25 cellular contexts compared by ENCODE assay signal in the genomic region with DNA sequence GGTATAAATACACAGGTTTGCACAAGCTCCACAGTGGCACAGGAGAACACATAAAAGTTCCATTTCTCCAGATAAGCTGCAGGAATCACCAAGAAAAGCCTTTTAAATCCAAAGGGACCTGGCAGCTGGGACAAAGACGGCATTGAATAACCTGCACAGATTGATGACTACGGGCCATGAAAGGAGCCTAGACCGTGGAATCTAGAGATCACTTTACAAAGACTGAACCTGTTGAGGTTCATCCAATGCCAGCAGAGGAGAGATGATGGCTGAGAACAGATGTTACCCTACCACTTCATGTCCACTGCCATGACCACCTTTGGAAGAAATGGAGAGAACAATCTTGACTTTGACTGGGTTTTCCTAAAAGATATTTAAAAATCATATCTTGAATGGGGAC.
DNase-seq lines count a peak whose midpoint lies in the region; ATAC-seq and TF ChIP-seq lines count a peak whose summit lies in the region.
"Had no signal": no experiment of that assay in that cellular context is flagged by ENCODE, and none has a peak within 500 bp of the region (broad histone marks: within the 10 kb centered on the region; RNA-seq: fewer than 3 reads in every experiment).

No MANE protein-coding gene starts in this region.

- no peaks in the 10 kb centered on the region for H3K36me3 Mint-ChIP-seq in activated naive CD4-positive, alpha-beta T cell treated with anti-CD3 and anti-CD28 coated beads, Interleukin-2, amount 10 ng/mL, durations not matched to agents 7 days and 5 days
- no peaks in the 10 kb centered on the region for H3K36me3 Mint-ChIP-seq in CD4-positive, alpha-beta T cell (ENCODE audit: low read depth)
- no peaks in the 10 kb centered on the region; the same call in 1 of the 2 replicates for H3K36me3 Mint-ChIP-seq in WTC11
- no peaks in the 10 kb centered on the region for H3K36me3 Mint-ChIP-seq in naive thymus-derived CD8-positive, alpha-beta T cell
- H3K36me3 Mint-ChIP-seq in osteocyte (ENCODE audit: unreplicated experiment) = no peaks in the 10 kb centered on the region
- H3K36me3 Mint-ChIP-seq: CD8-positive, alpha-beta memory T cell had no signal

- H3K27me3 ChIP-seq in CD4-positive, alpha-beta T cell (ENCODE audit: control insufficient read depth, insufficient read depth, low read length) = no peaks in the 10 kb centered on the region
- H3K27me3 ChIP-seq: BLaER1 had no signal

- peaks cover 3% of the 10 kb centered on the region for H3K4me1 Mint-ChIP-seq in activated naive CD4-positive, alpha-beta T cell treated with anti-CD3 and anti-CD28 coated beads, Interleukin-2, amount 10 ng/mL, durations not matched to agents 7 days and 5 days
- H3K4me1 Mint-ChIP-seq in CD4-positive, alpha-beta T cell (ENCODE audit: low read depth) = no peaks in the 10 kb centered on the region
- peaks cover 2% of the 10 kb centered on the region; the same call in 1 of the 2 replicates for H3K4me1 Mint-ChIP-seq in WTC11
- H3K4me1 Mint-ChIP-seq in naive thymus-derived CD8-positive, alpha-beta T cell = peaks cover 0 to 2% (median 0%) of the 10 kb centered on the region in 4 donors
- no peaks in the 10 kb centered on the region for H3K4me1 Mint-ChIP-seq in osteocyte (ENCODE audit: unreplicated experiment)

- no peak overlapping the region for H3K27ac ChIP-seq in CD4-positive, alpha-beta T cell (ENCODE audit: low read depth, low read length)
- H3K27ac ChIP-seq: BLaER1, PC-9 had no signal

- intact Hi-C loops in CD4-positive, alpha-beta T cell (cut with DNase I, micrococcal nuclease) = no loop called here

- H3K27me3 Mint-ChIP-seq in activated naive CD4-positive, alpha-beta T cell treated with anti-CD3 and anti-CD28 coated beads, Interleukin-2, amount 10 ng/mL, durations not matched to agents 7 days and 5 days = peaks cover 13% of the 10 kb centered on the region
- no peaks in the 10 kb centered on the region for H3K27me3 Mint-ChIP-seq in CD4-positive, alpha-beta T cell
- peaks cover 21% of the 10 kb centered on the region for H3K27me3 Mint-ChIP-seq in WTC11 (ENCODE audit: low read depth)
- H3K27me3 Mint-ChIP-seq in naive thymus-derived CD8-positive, alpha-beta T cell = peaks cover 0 to 24% (median 2%) of the 10 kb centered on the region in 5 donors
- no peaks in the 10 kb centered on the region for H3K27me3 Mint-ChIP-seq in osteocyte (ENCODE audit: unreplicated experiment)

- no peak for DNase-seq in activated naive CD4-positive, alpha-beta T cell treated with anti-CD3 and anti-CD28 coated beads, Interleukin-2, amount 10 ng/mL, durations not matched to agents 7 days and 5 days
- no peak for DNase-seq in activated naive CD4-positive, alpha-beta T cell treated with Interleukin-2 at 50 U/mL for 16 hours
- DNase-seq in CD4-positive, alpha-beta T cell = no peak
- DNase-seq in WTC11 (ENCODE audit: low spot score) (no peak), osteocyte (ENCODE audit: extremely low spot score, unreplicated experiment) (no peak)
- no peak for DNase-seq in naive thymus-derived CD8-positive, alpha-beta T cell
- no peak for DNase-seq in stimulated activated CD4-positive, alpha-beta T cell treated with anti-CD3 and anti-CD28 coated beads, Interleukin-4, amount 100 ng/mL, for 1 hour
- DNase-seq: CD8-positive, alpha-beta memory T cell; DMS 273 treated with DMSO at 0.1 percent for 48 hours; DMS79; EL; GDM1; GOT3; HCEC 1CT; IMR-90; KG1; MM.1S; NCI-H2029; NCI-H446 treated with DMSO at 0.1 percent for 48 hours; NCI-H526; NCI-H82; PC-9 had no signal

- peak overlapping the region; percentile 7 for H3K27ac Mint-ChIP-seq in activated naive CD4-positive, alpha-beta T cell treated with anti-CD3 and anti-CD28 coated beads, Interleukin-2, amount 10 ng/mL, durations not matched to agents 7 days and 5 days
- H3K27ac Mint-ChIP-seq in CD4-positive, alpha-beta T cell = no peak overlapping the region
- H3K27ac Mint-ChIP-seq in WTC11 = no peak overlapping the region
- peak overlapping the region in 2 of 10 donors; percentile 19 to 23 for H3K27ac Mint-ChIP-seq in naive thymus-derived CD8-positive, alpha-beta T cell
- H3K27ac Mint-ChIP-seq in osteocyte (ENCODE audit: unreplicated experiment) = no peak overlapping the region
- H3K27ac Mint-ChIP-seq: CD8-positive, alpha-beta memory T cell had no signal

- TF ChIP-seq CTCF in CD4-positive, alpha-beta T cell (IDR thresholded peaks at IDR 0.05) = no peak
- TF ChIP-seq CTCF in WTC11 (IDR thresholded peaks at IDR 0.05) (no peak), osteocyte (IDR thresholded peaks at IDR 0.05) (no peak)

- no peaks in the 10 kb centered on the region for H3K9me3 Mint-ChIP-seq in activated naive CD4-positive, alpha-beta T cell treated with anti-CD3 and anti-CD28 coated beads, Interleukin-2, amount 10 ng/mL, durations not matched to agents 7 days and 5 days
- H3K9me3 Mint-ChIP-seq in CD4-positive, alpha-beta T cell = no peaks in the 10 kb centered on the region
- peaks cover 10% of the 10 kb centered on the region for H3K9me3 Mint-ChIP-seq in WTC11
- H3K9me3 Mint-ChIP-seq in naive thymus-derived CD8-positive, alpha-beta T cell = no peaks in the 10 kb centered on the region
- H3K9me3 Mint-ChIP-seq in osteocyte (ENCODE audit: unreplicated experiment) = no peaks in the 10 kb centered on the region
- H3K9me3 Mint-ChIP-seq: CD8-positive, alpha-beta memory T cell had no signal

- ATAC-seq in CD4-positive, alpha-beta T cell (ENCODE audit: poor library complexity) = no peak
- no peak for ATAC-seq in WTC11
- ATAC-seq in naive thymus-derived CD8-positive, alpha-beta T cell = no peak
- ATAC-seq: GM12878, Right ventricle myocardium inferior had no signal

- POLR2A ChIA-PET in CD4-positive, alpha-beta T cell (lab: Charles Lee) = interaction anchor here (0.6 kb wide), 1 partner anchor 949 kb away, joined by 3 read pairs; no protein-coding TSS in a partner anchor
- POLR2A ChIA-PET in WTC11 (lab: Charles Lee) = no interaction called here
- POLR2A ChIA-PET in naive thymus-derived CD8-positive, alpha-beta T cell (lab: Charles Lee) = no interaction called here

- H3K4me3 Mint-ChIP-seq in activated naive CD4-positive, alpha-beta T cell treated with anti-CD3 and anti-CD28 coated beads, Interleukin-2, amount 10 ng/mL, durations not matched to agents 7 days and 5 days = peak overlapping the region; percentile 62
- H3K4me3 Mint-ChIP-seq in CD4-positive, alpha-beta T cell = peak overlapping the region; percentile 73
- H3K4me3 Mint-ChIP-seq in WTC11 (0 out of 2 replicates have a peak overlapping the region, but pooled peaks have one; percentile 7), osteocyte (ENCODE audit: unreplicated experiment) (no peak overlapping the region)
- H3K4me3 Mint-ChIP-seq in naive thymus-derived CD8-positive, alpha-beta T cell = peak overlapping the region in 7 of 10 donors; percentile 9 to 78 (median 64)

- no peaks in the 10 kb centered on the region for H3K9me3 ChIP-seq in CD4-positive, alpha-beta T cell (ENCODE audit: control insufficient read depth, low read length)

- CTCF ChIA-PET in activated naive CD4-positive, alpha-beta T cell treated with anti-CD3 and anti-CD28 coated beads, Interleukin-2, amount 10 ng/mL, durations not matched to agents 7 days and 5 days (lab: Charles Lee) = no interaction called here
- CTCF ChIA-PET in CD4-positive, alpha-beta T cell (lab: Charles Lee) = no interaction called here
- CTCF ChIA-PET in WTC11 (lab: Charles Lee) = no interaction called here

TF ChIP-seq in WTC11, 78 proteins besides CTCF, POLR2A, EP300 and RAD21:
- TF ChIP-seq CREM (CRISPR knock-in tag; IDR thresholded peaks at IDR 0.05) (no peak), CBFB (CRISPR knock-in tag; IDR thresholded peaks at IDR 0.05; ENCODE audit: low read depth) (no peak)
- TF ChIP-seq, protein P1, sequence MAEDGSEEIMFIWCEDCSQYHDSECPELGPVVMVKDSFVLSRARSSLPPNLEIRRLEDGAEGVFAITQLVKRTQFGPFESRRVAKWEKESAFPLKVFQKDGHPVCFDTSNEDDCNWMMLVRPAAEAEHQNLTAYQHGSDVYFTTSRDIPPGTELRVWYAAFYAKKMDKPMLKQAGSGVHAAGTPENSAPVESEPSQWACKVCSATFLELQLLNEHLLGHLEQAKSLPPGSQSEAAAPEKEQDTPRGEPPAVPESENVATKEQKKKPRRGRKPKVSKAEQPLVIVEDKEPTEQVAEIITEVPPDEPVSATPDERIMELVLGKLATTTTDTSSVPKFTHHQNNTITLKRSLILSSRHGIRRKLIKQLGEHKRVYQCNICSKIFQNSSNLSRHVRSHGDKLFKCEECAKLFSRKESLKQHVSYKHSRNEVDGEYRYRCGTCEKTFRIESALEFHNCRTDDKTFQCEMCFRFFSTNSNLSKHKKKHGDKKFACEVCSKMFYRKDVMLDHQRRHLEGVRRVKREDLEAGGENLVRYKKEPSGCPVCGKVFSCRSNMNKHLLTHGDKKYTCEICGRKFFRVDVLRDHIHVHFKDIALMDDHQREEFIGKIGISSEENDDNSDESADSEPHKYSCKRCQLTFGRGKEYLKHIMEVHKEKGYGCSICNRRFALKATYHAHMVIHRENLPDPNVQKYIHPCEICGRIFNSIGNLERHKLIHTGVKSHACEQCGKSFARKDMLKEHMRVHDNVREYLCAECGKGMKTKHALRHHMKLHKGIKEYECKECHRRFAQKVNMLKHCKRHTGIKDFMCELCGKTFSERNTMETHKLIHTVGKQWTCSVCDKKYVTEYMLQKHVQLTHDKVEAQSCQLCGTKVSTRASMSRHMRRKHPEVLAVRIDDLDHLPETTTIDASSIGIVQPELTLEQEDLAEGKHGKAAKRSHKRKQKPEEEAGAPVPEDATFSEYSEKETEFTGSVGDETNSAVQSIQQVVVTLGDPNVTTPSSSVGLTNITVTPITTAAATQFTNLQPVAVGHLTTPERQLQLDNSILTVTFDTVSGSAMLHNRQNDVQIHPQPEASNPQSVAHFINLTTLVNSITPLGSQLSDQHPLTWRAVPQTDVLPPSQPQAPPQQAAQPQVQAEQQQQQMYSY (CRISPR knock-in tag; IDR thresholded peaks at IDR 0.05) = no peak
